Comparison of ENCODE assay signal across 19 cellular contexts in the genomic region with DNA sequence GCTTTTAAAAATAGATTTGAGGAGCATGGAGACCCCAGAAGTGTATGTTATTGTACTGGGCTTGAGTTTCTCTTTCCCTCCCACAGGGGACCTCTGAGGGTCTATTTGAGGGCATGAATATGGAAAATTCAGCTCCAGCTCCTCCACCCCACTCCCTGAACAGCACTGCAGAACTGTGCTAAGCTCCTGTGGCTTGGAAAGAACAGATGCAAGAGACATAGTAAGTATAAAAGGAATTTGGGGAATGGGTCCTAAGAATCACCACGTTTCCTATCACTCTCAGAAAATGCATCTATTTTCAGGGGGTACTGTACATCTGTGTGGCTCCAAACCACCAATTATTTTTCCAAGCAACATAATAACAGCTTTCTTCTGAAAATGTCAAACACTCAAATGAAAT.
"Had no signal": no experiment of that assay in that cellular context is flagged by ENCODE, and none has a peak within 500 bp of the region (broad histone marks: within the 10 kb centered on the region; RNA-seq: fewer than 3 reads in every experiment).

No MANE protein-coding gene starts in this region.

- H3K4me3 ChIP-seq: K562 had no signal

- H3K9ac ChIP-seq: KMS-11 had no signal

- H3K27ac ChIP-seq: HL-60, KMS-11, RWPE1 had no signal

- H3K4me2 ChIP-seq: KMS-11 had no signal

- DNase-seq: Kasumi-1; MV-4-11; NCI-H1092 treated with DMSO at 0.1 percent for 48 hours; NCI-H1436; NCI-H187; NCI-H2029; NCI-H2081 treated with DMSO at 0.1 percent for 48 hours; NCI-H2171; NCI-H524; NCI-H526 treated with DMSO at 0.1 percent for 48 hours; NCI-H748 treated with DMSO at 0.1 percent for 48 hours; NK-92 treated with Interleukin-12 subunit alpha and Interleukin-12 subunit beta, amount 100 ng/mL, for 24 hours; PC-3; SHP77; T-helper 1 cell had no signal
